ENCODE assay signal across 1 cellular context in the genomic region with DNA sequence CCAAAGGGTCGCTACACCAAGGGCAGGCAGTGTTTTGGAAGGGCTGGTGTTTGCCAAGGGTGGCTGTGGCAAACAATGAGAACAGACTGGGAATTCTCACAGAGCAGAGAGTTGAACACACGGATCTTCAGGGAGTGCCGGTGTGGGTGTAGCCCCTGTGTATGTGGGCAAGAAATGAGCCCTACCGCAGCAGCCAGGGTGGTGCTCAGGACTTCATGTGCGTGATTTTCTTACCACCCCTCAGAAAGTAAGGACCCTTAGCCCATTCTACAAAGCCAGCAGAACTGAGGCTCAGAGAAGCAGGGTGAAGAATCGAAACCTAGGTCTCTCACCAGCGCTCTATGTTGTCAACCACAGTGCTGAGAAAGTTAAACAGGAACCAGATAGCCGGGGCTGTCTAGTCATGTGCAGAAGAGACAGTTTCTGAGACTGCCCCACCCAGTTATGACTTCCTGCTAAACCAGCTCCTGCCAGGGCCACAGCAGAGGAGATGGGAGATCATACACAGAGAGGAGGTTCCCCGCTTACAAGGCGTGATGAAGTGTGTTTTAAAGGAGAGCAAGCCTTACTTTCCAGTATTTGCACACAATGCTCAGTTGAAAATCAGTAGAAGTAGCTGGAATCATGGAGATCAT.
TF ChIP-seq lines count a peak whose summit lies in the region.

No MANE protein-coding gene starts in this region.

TF ChIP-seq in K562, 482 proteins besides CTCF, POLR2A, EP300 and RAD21 (continued from another document and continues in another):
- TF ChIP-seq, protein P1, sequence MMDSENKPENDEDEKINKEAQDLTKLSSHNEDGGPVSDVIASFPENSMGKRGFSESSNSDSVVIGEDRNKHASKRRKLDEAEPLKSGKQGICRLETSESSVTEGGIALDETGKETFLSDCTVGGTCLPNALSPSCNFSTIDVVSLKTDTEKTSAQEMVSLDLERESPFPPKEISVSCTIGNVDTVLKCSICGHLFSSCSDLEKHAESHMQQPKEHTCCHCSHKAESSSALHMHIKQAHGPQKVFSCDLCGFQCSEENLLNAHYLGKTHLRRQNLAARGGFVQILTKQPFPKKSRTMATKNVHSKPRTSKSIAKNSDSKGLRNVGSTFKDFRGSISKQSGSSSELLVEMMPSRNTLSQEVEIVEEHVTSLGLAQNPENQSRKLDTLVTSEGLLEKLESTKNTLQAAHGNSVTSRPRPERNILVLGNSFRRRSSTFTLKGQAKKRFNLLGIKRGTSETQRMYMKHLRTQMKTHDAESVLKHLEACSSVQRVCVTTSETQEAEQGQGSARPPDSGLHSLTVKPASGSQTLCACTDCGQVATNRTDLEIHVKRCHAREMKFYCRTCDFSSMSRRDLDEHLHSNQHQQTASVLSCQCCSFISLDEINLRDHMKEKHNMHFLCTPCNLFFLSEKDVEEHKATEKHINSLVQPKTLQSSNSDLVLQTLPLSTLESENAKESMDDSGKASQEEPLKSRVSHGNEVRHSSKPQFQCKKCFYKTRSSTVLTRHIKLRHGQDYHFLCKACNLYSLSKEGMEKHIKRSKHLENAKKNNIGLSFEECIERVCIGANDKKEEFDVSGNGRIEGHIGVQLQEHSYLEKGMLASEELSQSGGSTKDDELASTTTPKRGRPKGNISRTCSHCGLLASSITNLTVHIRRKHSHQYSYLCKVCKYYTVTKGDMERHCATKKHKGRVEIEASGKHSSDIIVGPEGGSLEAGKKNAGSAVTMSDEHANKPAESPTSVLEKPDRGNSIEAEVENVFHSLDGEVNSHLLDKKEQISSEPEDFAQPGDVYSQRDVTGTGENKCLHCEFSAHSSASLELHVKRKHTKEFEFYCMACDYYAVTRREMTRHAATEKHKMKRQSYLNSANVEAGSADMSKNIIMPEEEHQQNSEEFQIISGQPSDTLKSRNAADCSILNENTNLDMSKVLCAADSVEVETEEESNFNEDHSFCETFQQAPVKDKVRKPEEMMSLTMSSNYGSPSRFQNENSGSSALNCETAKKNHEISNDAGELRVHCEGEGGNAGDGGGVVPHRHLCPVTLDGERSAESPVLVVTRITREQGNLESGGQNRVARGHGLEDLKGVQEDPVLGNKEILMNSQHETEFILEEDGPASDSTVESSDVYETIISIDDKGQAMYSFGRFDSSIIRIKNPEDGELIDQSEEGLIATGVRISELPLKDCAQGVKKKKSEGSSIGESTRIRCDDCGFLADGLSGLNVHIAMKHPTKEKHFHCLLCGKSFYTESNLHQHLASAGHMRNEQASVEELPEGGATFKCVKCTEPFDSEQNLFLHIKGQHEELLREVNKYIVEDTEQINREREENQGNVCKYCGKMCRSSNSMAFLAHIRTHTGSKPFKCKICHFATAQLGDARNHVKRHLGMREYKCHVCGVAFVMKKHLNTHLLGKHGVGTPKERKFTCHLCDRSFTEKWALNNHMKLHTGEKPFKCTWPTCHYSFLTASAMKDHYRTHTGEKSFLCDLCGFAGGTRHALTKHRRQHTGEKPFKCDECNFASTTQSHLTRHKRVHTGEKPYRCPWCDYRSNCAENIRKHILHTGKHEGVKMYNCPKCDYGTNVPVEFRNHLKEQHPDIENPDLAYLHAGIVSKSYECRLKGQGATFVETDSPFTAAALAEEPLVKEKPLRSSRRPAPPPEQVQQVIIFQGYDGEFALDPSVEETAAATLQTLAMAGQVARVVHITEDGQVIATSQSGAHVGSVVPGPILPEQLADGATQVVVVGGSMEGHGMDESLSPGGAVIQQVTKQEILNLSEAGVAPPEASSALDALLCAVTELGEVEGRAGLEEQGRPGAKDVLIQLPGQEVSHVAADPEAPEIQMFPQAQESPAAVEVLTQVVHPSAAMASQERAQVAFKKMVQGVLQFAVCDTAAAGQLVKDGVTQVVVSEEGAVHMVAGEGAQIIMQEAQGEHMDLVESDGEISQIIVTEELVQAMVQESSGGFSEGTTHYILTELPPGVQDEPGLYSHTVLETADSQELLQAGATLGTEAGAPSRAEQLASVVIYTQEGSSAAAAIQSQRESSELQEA (IDR thresholded peaks at IDR 0.05; ENCODE audit: low read depth): no peak
- TF ChIP-seq MBD2 (IDR thresholded peaks at IDR 0.05; ENCODE audit: borderline replicate concordance, low read depth): no peak
- 0 out of 2 replicates have a peak, but pooled peaks have one; percentile 55 for TF ChIP-seq ZNF133 (CRISPR knock-in tag; IDR thresholded peaks at IDR 0.05)
- no peak for TF ChIP-seq ZNF311 (CRISPR knock-in tag; IDR thresholded peaks at IDR 0.05)
- TF ChIP-seq ZBTB40 (IDR thresholded peaks at IDR 0.05): peak; percentile 58
- TF ChIP-seq ZBTB40 (CRISPR knock-in tag; IDR thresholded peaks at IDR 0.05): no peak
- no peak for TF ChIP-seq MXI1 (IDR thresholded peaks at IDR 0.05; ENCODE audit: low read depth, low read length)
- peak; percentile 36; the same call in 1 of the 2 replicates for TF ChIP-seq SMARCA4 (IDR thresholded peaks at IDR 0.05)
- TF ChIP-seq, protein P2, sequence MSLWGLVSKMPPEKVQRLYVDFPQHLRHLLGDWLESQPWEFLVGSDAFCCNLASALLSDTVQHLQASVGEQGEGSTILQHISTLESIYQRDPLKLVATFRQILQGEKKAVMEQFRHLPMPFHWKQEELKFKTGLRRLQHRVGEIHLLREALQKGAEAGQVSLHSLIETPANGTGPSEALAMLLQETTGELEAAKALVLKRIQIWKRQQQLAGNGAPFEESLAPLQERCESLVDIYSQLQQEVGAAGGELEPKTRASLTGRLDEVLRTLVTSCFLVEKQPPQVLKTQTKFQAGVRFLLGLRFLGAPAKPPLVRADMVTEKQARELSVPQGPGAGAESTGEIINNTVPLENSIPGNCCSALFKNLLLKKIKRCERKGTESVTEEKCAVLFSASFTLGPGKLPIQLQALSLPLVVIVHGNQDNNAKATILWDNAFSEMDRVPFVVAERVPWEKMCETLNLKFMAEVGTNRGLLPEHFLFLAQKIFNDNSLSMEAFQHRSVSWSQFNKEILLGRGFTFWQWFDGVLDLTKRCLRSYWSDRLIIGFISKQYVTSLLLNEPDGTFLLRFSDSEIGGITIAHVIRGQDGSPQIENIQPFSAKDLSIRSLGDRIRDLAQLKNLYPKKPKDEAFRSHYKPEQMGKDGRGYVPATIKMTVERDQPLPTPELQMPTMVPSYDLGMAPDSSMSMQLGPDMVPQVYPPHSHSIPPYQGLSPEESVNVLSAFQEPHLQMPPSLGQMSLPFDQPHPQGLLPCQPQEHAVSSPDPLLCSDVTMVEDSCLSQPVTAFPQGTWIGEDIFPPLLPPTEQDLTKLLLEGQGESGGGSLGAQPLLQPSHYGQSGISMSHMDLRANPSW (CRISPR knock-in tag; IDR thresholded peaks at IDR 0.05): 0 out of 2 replicates have a peak, but pooled peaks have one; percentile 44
- TF ChIP-seq TCF7L2 (IDR thresholded peaks at IDR 0.05; ENCODE audit: low read depth, low read length): no peak
- TF ChIP-seq NR2F6 (CRISPR knock-in tag; IDR thresholded peaks at IDR 0.05): no peak
- TF ChIP-seq MYBL2 (IDR thresholded peaks at IDR 0.05; ENCODE audit: low read depth): no peak
- no peak for TF ChIP-seq MYBL2 (CRISPR knock-in tag; IDR thresholded peaks at IDR 0.05; ENCODE audit: borderline replicate concordance)
- no peak for TF ChIP-seq ZNF280B (CRISPR knock-in tag; IDR thresholded peaks at IDR 0.05)
- no peak for TF ChIP-seq IFI16 (CRISPR knock-in tag; IDR thresholded peaks at IDR 0.05)
- no peak for TF ChIP-seq RBFOX2 (IDR thresholded peaks at IDR 0.05; ENCODE audit: low read depth, low read length)
- TF ChIP-seq ZBTB33 (CRISPR knock-in tag; IDR thresholded peaks at IDR 0.05): no peak
- TF ChIP-seq PHF20 (IDR thresholded peaks at IDR 0.05; ENCODE audit: partially characterized antibody): no peak
- no peak for TF ChIP-seq PRPF4 (IDR thresholded peaks at IDR 0.05; ENCODE audit: insufficient read depth, low read depth, low read length, poor library complexity, severe bottlenecking)
- no peak for TF ChIP-seq HDAC8 (tag; IDR thresholded peaks at IDR 0.05)
- no peak for TF ChIP-seq SRSF7 (optimal IDR thresholded peaks at IDR 0.05; ENCODE audit: low read depth, low read length)
- no peak for TF ChIP-seq NCOA4 (IDR thresholded peaks at IDR 0.05; ENCODE audit: partially characterized antibody)
- peak; percentile 54; the same call in 1 of the 2 replicates for TF ChIP-seq LEF1 (IDR thresholded peaks at IDR 0.05)
- TF ChIP-seq, protein P3, sequence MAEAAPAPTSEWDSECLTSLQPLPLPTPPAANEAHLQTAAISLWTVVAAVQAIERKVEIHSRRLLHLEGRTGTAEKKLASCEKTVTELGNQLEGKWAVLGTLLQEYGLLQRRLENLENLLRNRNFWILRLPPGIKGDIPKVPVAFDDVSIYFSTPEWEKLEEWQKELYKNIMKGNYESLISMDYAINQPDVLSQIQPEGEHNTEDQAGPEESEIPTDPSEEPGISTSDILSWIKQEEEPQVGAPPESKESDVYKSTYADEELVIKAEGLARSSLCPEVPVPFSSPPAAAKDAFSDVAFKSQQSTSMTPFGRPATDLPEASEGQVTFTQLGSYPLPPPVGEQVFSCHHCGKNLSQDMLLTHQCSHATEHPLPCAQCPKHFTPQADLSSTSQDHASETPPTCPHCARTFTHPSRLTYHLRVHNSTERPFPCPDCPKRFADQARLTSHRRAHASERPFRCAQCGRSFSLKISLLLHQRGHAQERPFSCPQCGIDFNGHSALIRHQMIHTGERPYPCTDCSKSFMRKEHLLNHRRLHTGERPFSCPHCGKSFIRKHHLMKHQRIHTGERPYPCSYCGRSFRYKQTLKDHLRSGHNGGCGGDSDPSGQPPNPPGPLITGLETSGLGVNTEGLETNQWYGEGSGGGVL (CRISPR knock-in tag; IDR thresholded peaks at IDR 0.05): no peak
- TF ChIP-seq ZEB2 (IDR thresholded peaks at IDR 0.05): no peak
